8 cellular contexts compared by ENCODE assay signal in the genomic region with DNA sequence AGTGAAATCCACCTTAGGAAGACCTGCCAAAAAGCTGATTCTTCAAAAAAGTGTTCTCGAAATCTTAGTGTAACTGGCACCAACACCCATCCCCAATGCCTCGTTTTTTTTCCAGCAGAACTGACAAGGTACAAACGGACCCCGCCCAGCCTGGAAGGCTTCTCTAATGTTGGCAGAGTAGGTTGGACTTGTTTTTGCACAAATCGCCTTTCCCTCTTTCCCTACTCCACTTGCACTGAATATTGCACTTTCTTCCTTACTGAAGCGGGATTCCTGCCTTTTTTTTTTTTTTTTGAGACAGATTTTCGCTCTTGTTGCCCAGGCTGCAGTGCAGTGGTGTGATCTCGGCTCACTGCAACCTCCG. TPM values are rescaled to one million over a fixed set of nuclear protein-coding genes. Genes with fewer than 3 reads are reported as not detected.
A peak's percentile ranks its signal among the peaks of the same experiment; 100 is the strongest.
DNase-seq lines count a peak whose midpoint lies in the region; TF ChIP-seq lines count a peak whose summit lies in the region.

No MANE protein-coding gene starts in this region.

- peaks cover 19 to 43% (median 33%) of the 10 kb centered on the region in 4 donors for H3K4me1 ChIP-seq in stomach

- TF ChIP-seq POLR2A in stomach (IDR thresholded peaks at IDR 0.05) = no peak

- in situ Hi-C loops in GM13976 (cut with MboI; ENCODE audit: low sequenced_read_pairs, unreplicated experiment) = no loop called here

- peaks cover 0 to 10% (median 3%) of the 10 kb centered on the region in 4 donors for H3K36me3 ChIP-seq in stomach

- no peaks in the 10 kb centered on the region for H3K9me3 ChIP-seq in stomach

- no peaks in the 10 kb centered on the region for H3K27me3 ChIP-seq in layer of hippocampus (ENCODE audit: control insufficient read depth, insufficient read depth, low read length)
- no peaks in the 10 kb centered on the region for H3K27me3 ChIP-seq in stomach

- H3K27ac ChIP-seq in layer of hippocampus (ENCODE audit: low read depth, low read length) = peak overlapping the region; percentile 85
- H3K27ac ChIP-seq in stomach = peak overlapping the region; percentile 71 to 97 (median 89)

- H3K4me3 ChIP-seq in cardiac fibroblast (replicated peaks in 1 of 2; ENCODE audit: low read depth in 2 of 2, low read length in 2 of 2) (peak overlapping the region; percentile 82 to 90), stomach (peak overlapping the region; percentile 62 to 92 (median 66))

- TF ChIP-seq CTCF in cardiac fibroblast (IDR thresholded peaks at IDR 0.05; ENCODE audit: low read depth, low read length) = no peak
- TF ChIP-seq CTCF in stomach (IDR thresholded peaks at IDR 0.05) = no peak
- no peak for TF ChIP-seq CTCF in GM13976 (IDR thresholded peaks at IDR 0.05; ENCODE audit: borderline replicate concordance, control extremely low read depth, extremely low read depth, insufficient read depth, missing control alignments)

- DNase-seq in stimulated activated CD4-positive, alpha-beta T cell treated with anti-CD3 and anti-CD28 coated beads, Interleukin-15, amount 100 ng/mL, for 24 hours = peak; percentile 15
- no peak for DNase-seq in stimulated activated CD4-positive, alpha-beta T cell treated with anti-CD3 and anti-CD28 coated beads, Interleukin-2, amount 100 ng/mL, for 48 hours
- peak; percentile 5 for DNase-seq in NCI-H1092 (lab: John Stamatoyannopoulos, UW)
- peak; percentile 34 to 41 for DNase-seq in cardiac fibroblast (ENCODE audit: low read depth in 2 of 2)
- DNase-seq in stomach = peak; percentile 35
- DNase-seq in GM13976 (ENCODE audit: low spot score) = no peak
- DNase-seq in NCI-H187 treated with DMSO at 0.1 percent for 48 hours (lab: John Stamatoyannopoulos, UW) = no peak

- WGBS in stomach, 5 donors = 4 to 7% (median 6%) methylated on average over 9 of the region's 9 CpGs

- intact Hi-C loops in stomach (cut with DNase I; ENCODE audit: low total_unique reads) = no loop called here

- no peak for TF ChIP-seq EP300 in stomach (IDR thresholded peaks at IDR 0.05)

RNA-seq across cellular contexts. Expression of a gene that starts 0.5 kb away (rescaled TPM):
- 100 to 1,000 TPM in 1 of 5 donors, 10 to 100 TPM in 4; 26.3 to 165 (median 75.8) TPM for total RNA-seq in stomach
- polyA plus RNA-seq in stomach = 10 to 100 TPM; 55.5 to 66.6 (median 62.6) TPM

RNA-seq across cellular contexts. Expression of a gene that starts 29.0 kb away (rescaled TPM):
- 10 to 100 TPM; 15.2 to 42.3 (median 29.0) TPM for total RNA-seq in stomach
- polyA plus RNA-seq in stomach = 1 to 10 TPM; 2.3 to 6.3 (median 3.2) TPM

RNA-seq across cellular contexts. Expression of a gene that starts 34.4 kb away (rescaled TPM):
- total RNA-seq in stomach = 10 to 100 TPM; 22.2 to 59.7 (median 48.4) TPM
- 1 to 10 TPM; 4.7 to 5.3 (median 4.9) TPM for polyA plus RNA-seq in stomach

Comparison
In these comparisons a context has a peak if more than half of its experiments do, and no peak if none do; other contexts are left out.
1. DNase-seq: peak in stimulated activated CD4-positive, alpha-beta T cell treated with anti-CD3 and anti-CD28 coated beads, Interleukin-15, amount 100 ng/mL, for 24 hours (single experiment), NCI-H1092 (single experiment), cardiac fibroblast (2 of 2) and stomach (single experiment); none in stimulated activated CD4-positive, alpha-beta T cell treated with anti-CD3 and anti-CD28 coated beads, Interleukin-2, amount 100 ng/mL, for 48 hours (0 of 2), GM13976 (single experiment) and NCI-H187 treated with DMSO at 0.1 percent for 48 hours (single experiment).